Comparison of ENCODE assay signal across 16 cellular contexts in the genomic region with DNA sequence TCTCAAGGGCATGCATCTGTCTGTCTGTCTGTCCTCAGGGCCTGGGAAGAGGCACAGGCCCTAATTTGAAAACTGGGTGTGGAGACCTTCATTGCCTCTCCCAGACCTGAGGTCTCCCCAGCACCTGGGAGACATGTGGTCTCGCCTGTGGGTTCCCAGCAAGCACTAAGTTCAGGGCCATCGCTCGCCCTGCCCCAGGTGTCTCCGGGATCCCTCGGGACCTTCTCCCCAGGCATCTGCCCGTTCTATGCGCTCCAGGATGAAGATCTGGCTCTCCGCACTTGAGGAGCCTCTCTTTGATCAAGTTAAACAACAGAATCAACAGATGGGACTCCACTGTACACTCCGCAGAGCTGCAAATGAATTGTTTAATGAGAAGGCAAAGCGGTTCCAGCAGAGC.
DNase-seq lines count a peak whose midpoint lies in the region; ATAC-seq and TF ChIP-seq lines count a peak whose summit lies in the region.
"Had no signal": no experiment of that assay in that cellular context is flagged by ENCODE, and none has a peak within 500 bp of the region (broad histone marks: within the 10 kb centered on the region; RNA-seq: fewer than 3 reads in every experiment).

No MANE protein-coding gene starts in this region.

- in situ Hi-C loops in KBM-7 (cut with MboI; ENCODE audit: low pct_unique_long_range_greater_than_20kb, low sequenced_read_pairs), result no loop called here

- DNase-seq in NCI-H510A treated with DMSO at 0.1 percent for 48 hours (lab: John Stamatoyannopoulos, UW) (peak; percentile 56), NCI-H510A (lab: John Stamatoyannopoulos, UW) (no peak), NCI-H2171 treated with DMSO at 0.1 percent for 48 hours (lab: John Stamatoyannopoulos, UW) (peak; percentile 78), mesenteric fat pad (ENCODE audit: low spot score) (peak; percentile 87), HEK293T (ENCODE audit: extremely low spot score) (no peak), KBM-7 (no peak)
- peak; percentile 18 for DNase-seq in stimulated activated CD8-positive, alpha-beta memory T cell treated with anti-CD3 and anti-CD28 coated beads, Interleukin-4, amount 100 ng/mL, for 48 hours
- DNase-seq: CD4-positive, CD25-positive, alpha-beta regulatory T cell; EL; GF-D8; Kasumi-1; NCI-H226; NCI-H748 treated with DMSO at 0.1 percent for 48 hours; PC-9; SHP77 treated with DMSO at 0.1 percent for 48 hours had no signal

- CTCF ChIA-PET in HEK293T (lab: Yijun Ruan, JAX), result no interaction called here

- no peak for ATAC-seq in HG02798 (IDR thresholded peaks at IDR 0.05; ENCODE audit: poor library complexity, unreplicated experiment)

- POLR2A ChIA-PET in HEK293T (lab: Yijun Ruan, JAX), result no interaction called here

TF ChIP-seq in HEK293T, 16 proteins besides CTCF, POLR2A, EP300 and RAD21:
- TF ChIP-seq TARDBP (IDR thresholded peaks at IDR 0.05), result no peak
- TF ChIP-seq, protein P1, sequence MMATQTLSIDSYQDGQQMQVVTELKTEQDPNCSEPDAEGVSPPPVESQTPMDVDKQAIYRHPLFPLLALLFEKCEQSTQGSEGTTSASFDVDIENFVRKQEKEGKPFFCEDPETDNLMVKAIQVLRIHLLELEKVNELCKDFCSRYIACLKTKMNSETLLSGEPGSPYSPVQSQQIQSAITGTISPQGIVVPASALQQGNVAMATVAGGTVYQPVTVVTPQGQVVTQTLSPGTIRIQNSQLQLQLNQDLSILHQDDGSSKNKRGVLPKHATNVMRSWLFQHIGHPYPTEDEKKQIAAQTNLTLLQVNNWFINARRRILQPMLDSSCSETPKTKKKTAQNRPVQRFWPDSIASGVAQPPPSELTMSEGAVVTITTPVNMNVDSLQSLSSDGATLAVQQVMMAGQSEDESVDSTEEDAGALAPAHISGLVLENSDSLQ (IDR thresholded peaks at IDR 0.05), result no peak
- TF ChIP-seq SUZ12 (IDR thresholded peaks at IDR 0.05), result no peak
- no peak for TF ChIP-seq CTBP1 (IDR thresholded peaks at IDR 0.05; ENCODE audit: borderline replicate concordance)
- no peak for TF ChIP-seq ELF4 (IDR thresholded peaks at IDR 0.05)
- TF ChIP-seq SP1 (IDR thresholded peaks at IDR 0.05), result no peak
- no peak for TF ChIP-seq L3MBTL2 (conservative IDR thresholded peaks at IDR 0.05)
- no peak for TF ChIP-seq BHLHE40 (IDR thresholded peaks at IDR 0.05; ENCODE audit: borderline replicate concordance)
- no peak for TF ChIP-seq ARNT (IDR thresholded peaks at IDR 0.05)
- no peak for TF ChIP-seq LEF1 (IDR thresholded peaks at IDR 0.05; ENCODE audit: borderline replicate concordance)
- TF ChIP-seq NFRKB (IDR thresholded peaks at IDR 0.05), result no peak
- no peak for TF ChIP-seq FOXM1 (IDR thresholded peaks at IDR 0.05; ENCODE audit: borderline replicate concordance)
- no peak for TF ChIP-seq ZNF384 (IDR thresholded peaks at IDR 0.05)
- no peak for TF ChIP-seq HDGF (IDR thresholded peaks at IDR 0.05; ENCODE audit: borderline replicate concordance)
- no peak for TF ChIP-seq FOXA1 (IDR thresholded peaks at IDR 0.05)
- TF ChIP-seq FOXK2 (IDR thresholded peaks at IDR 0.05), result no peak

Comparison
In these comparisons a context has a peak if more than half of its experiments do, and no peak if none do; other contexts are left out.
1. DNase-seq: peak in NCI-H510A treated with DMSO at 0.1 percent for 48 hours (single experiment), NCI-H2171 treated with DMSO at 0.1 percent for 48 hours (single experiment), mesenteric fat pad (single experiment) and stimulated activated CD8-positive, alpha-beta memory T cell treated with anti-CD3 and anti-CD28 coated beads, Interleukin-4, amount 100 ng/mL, for 48 hours (single experiment); none in NCI-H510A (single experiment), HEK293T (single experiment) and KBM-7 (single experiment).